Comparison of ENCODE assay signal across 11 cellular contexts in the genomic region with DNA sequence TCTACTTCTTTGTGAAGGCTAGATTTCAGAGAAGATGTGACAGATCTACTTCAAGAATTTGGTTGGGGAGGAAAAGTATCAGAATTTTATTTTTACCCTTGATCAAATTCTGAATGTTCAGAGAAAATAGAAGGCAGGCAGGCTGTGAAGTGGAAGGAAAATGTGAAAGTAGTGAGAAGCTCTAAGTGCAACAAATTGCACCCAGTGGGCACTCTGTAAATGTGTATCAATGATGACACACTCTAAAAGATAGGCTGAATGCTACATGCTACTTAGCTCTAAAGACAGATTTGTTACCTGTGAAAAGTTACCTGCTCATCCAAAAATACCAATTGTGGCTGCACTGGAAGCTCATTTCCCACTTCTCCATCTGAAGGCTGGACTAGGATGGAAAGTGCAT.
"Had no signal": no experiment of that assay in that cellular context is flagged by ENCODE, and none has a peak within 500 bp of the region (broad histone marks: within the 10 kb centered on the region; RNA-seq: fewer than 3 reads in every experiment).

No MANE protein-coding gene starts in this region.

- H3K27ac ChIP-seq: GM23248 had no signal

- H3K9me3 Mint-ChIP-seq: GM23338, H9 had no signal

- H3K36me3 ChIP-seq: HAP-1 had no signal

- H2AFZ ChIP-seq: GM23248, GM23338 had no signal

- DNase-seq: GM23248, GOT3, H7, H9, HCEC 1CT, HFFc6 had no signal

- H3K9me3 ChIP-seq: HAP-1 had no signal

- H3K4me3 ChIP-seq: GM23248, GM23338, HAP-1 had no signal

- FAIRE-seq: H1, H54 had no signal

- H3K4me2 ChIP-seq: GM23338 had no signal

- H3K27ac Mint-ChIP-seq: GM23338, H9, HFFc6 had no signal

- ATAC-seq: GM23338, HCT116 had no signal

- H3K4me1 Mint-ChIP-seq: GM23338, H9 had no signal

- H3K9ac ChIP-seq: GM23248 had no signal

- H3K4me3 Mint-ChIP-seq: GM23338, H9, HFFc6 had no signal

- H3K4me1 ChIP-seq: HAP-1 had no signal
